In the genomic region with DNA sequence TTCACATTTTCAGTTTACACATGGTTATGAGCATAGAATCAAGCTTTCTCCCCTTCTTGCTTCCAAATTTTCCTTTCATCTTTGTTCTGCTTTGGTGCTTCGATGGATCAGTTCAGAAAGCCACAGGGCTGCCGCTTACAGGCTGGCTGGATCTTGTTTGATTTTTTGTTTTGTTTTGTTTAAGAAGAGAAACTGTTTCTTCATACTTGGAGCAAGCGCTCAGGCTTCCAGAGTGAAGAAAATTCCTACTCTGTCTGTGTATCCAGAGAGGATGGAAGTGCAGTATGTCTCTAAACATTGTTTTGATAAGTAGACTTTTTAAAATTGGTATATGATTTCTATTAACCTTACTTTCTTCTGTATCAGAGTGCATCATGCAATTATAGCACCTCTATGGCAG, we compare ENCODE assay signal across 20 cellular contexts.
DNase-seq lines count a peak whose midpoint lies in the region; ATAC-seq and TF ChIP-seq lines count a peak whose summit lies in the region.
"Had no signal": no experiment of that assay in that cellular context is flagged by ENCODE, and none has a peak within 500 bp of the region (broad histone marks: within the 10 kb centered on the region; RNA-seq: fewer than 3 reads in every experiment).

No MANE protein-coding gene starts in this region.

- peaks cover 40% of the 10 kb centered on the region for H3K79me2 ChIP-seq in fibroblast of lung (ENCODE audit: control insufficient read depth, insufficient read depth, low read length)

- H3K9ac ChIP-seq in fibroblast of lung (ENCODE audit: insufficient read depth, low read length): no peak overlapping the region

- H3K36me3 Mint-ChIP-seq in CD4-positive, alpha-beta T cell (ENCODE audit: low read depth): peaks cover 16% of the 10 kb centered on the region
- H3K36me3 Mint-ChIP-seq in T-helper 17 cell (ENCODE audit: low read depth) (peaks cover 5% of the 10 kb centered on the region), neural crest cell (ENCODE audit: low read depth) (peaks cover 3% of the 10 kb centered on the region)

- no peak for TF ChIP-seq POLR2A in lower leg skin (IDR thresholded peaks at IDR 0.05)

- H3K4me3 ChIP-seq in fibroblast of lung (replicated peaks in 1 of 4; ENCODE audit: control extremely low read depth in 1 of 4, insufficient read depth in 1 of 4, low read depth in 3 of 4, low read length in 4 of 4) (no peak overlapping the region), lower leg skin (ENCODE audit: low read depth, poor library complexity, severe bottlenecking) (no peak overlapping the region)
- H3K4me3 ChIP-seq: MG63, Peyer's patch had no signal

- H3K4me1 Mint-ChIP-seq in CD4-positive, alpha-beta T cell (ENCODE audit: low read depth): peaks cover 98% of the 10 kb centered on the region
- H3K4me1 Mint-ChIP-seq in T-helper 17 cell (peaks cover 66% of the 10 kb centered on the region), neural crest cell (peaks cover 67% of the 10 kb centered on the region)

- intact Hi-C loops in CD4-positive, alpha-beta T cell (cut with DNase I, micrococcal nuclease): no loop called here
- intact Hi-C loops in lower leg skin (cut with DNase I; ENCODE audit: low total_unique reads): no loop called here

- POLR2A ChIA-PET in CD4-positive, alpha-beta T cell (lab: Charles Lee): no interaction called here

- TF ChIP-seq CTCF in CD4-positive, alpha-beta T cell (IDR thresholded peaks at IDR 0.05): no peak
- TF ChIP-seq CTCF in fibroblast of lung (conservative IDR thresholded peaks at IDR 0.05 in 1 of 2, IDR thresholded peaks at IDR 0.05 in 1 of 2; ENCODE audit: low read depth in 1 of 2, low read length in 2 of 2): no peak
- TF ChIP-seq CTCF in neural crest cell (conservative IDR thresholded peaks at IDR 0.05): no peak
- no peak for TF ChIP-seq CTCF in lower leg skin (IDR thresholded peaks at IDR 0.05)

- no peaks in the 10 kb centered on the region for H3K9me3 Mint-ChIP-seq in CD4-positive, alpha-beta T cell
- no peaks in the 10 kb centered on the region for H3K9me3 Mint-ChIP-seq in neural crest cell
- H3K9me3 Mint-ChIP-seq: IgD-negative memory B cell had no signal

- peak overlapping the region; percentile 4 for H3K4me3 Mint-ChIP-seq in CD4-positive, alpha-beta T cell
- H3K4me3 Mint-ChIP-seq in T-helper 17 cell (no peak overlapping the region), neural crest cell (no peak overlapping the region)

- WGBS in lower leg skin, 2 donors: 65 to 70% methylated on average over 3 of the region's 3 CpGs

- H3K27me3 Mint-ChIP-seq in CD4-positive, alpha-beta T cell: no peaks in the 10 kb centered on the region
- no peaks in the 10 kb centered on the region for H3K27me3 Mint-ChIP-seq in T-helper 17 cell
- no peaks in the 10 kb centered on the region for H3K27me3 Mint-ChIP-seq in neural crest cell (ENCODE audit: low read depth)
- H3K27me3 Mint-ChIP-seq: IgD-negative memory B cell had no signal

- no peak overlapping the region for H3K27ac ChIP-seq in CD4-positive, alpha-beta T cell (ENCODE audit: low read depth, low read length)
- H3K27ac ChIP-seq in fibroblast of lung (ENCODE audit: insufficient read depth, low read length): no peak overlapping the region
- H3K27ac ChIP-seq: Peyer's patch had no signal

- CTCF ChIA-PET in CD4-positive, alpha-beta T cell (lab: Charles Lee): no interaction called here

- no peaks in the 10 kb centered on the region for H3K27me3 ChIP-seq in CD4-positive, alpha-beta T cell (ENCODE audit: control insufficient read depth, insufficient read depth, low read length)
- no peaks in the 10 kb centered on the region for H3K27me3 ChIP-seq in fibroblast of lung (ENCODE audit: control insufficient read depth, insufficient read depth, low read length)
- H3K27me3 ChIP-seq: MG63, Peyer's patch had no signal

- H3K4me2 ChIP-seq in fibroblast of lung (ENCODE audit: extremely low read depth, insufficient read depth, low read length): peak overlapping the region; percentile 42

- no peaks in the 10 kb centered on the region for H4K20me1 ChIP-seq in fibroblast of lung (ENCODE audit: control insufficient read depth, extremely low read depth, insufficient read depth, low read length)

- ATAC-seq in CD4-positive, alpha-beta T cell (ENCODE audit: poor library complexity): no peak
- ATAC-seq in T-helper 17 cell: no peak
- ATAC-seq in HG03280 (IDR thresholded peaks at IDR 0.05; ENCODE audit: unreplicated experiment): no peak
- no peak for ATAC-seq in GM18511 (IDR thresholded peaks at IDR 0.05; ENCODE audit: unreplicated experiment)
- no peak for ATAC-seq in GM18868 (IDR thresholded peaks at IDR 0.05; ENCODE audit: unreplicated experiment)

- peaks cover 11% of the 10 kb centered on the region for H3K4me1 ChIP-seq in fibroblast of lung (ENCODE audit: control insufficient read depth, extremely low read depth, insufficient read depth, low read length)

- H3K36me3 ChIP-seq in fibroblast of lung (ENCODE audit: control insufficient read depth, insufficient read depth, low read length): no peaks in the 10 kb centered on the region
- H3K36me3 ChIP-seq: MG63, Peyer's patch had no signal

- peak overlapping the region; percentile 25 for H3K27ac Mint-ChIP-seq in CD4-positive, alpha-beta T cell
- H3K27ac Mint-ChIP-seq in T-helper 17 cell (peak overlapping the region; percentile 21), neural crest cell (ENCODE audit: unreplicated experiment) (peak overlapping the region; percentile 83)

- H3K9me3 ChIP-seq in CD4-positive, alpha-beta T cell (ENCODE audit: control insufficient read depth, low read length): no peaks in the 10 kb centered on the region
- H3K9me3 ChIP-seq in T-helper 17 cell (ENCODE audit: control insufficient read depth, low read length, poor library complexity, severe bottlenecking): no peaks in the 10 kb centered on the region
- H3K9me3 ChIP-seq in fibroblast of lung (ENCODE audit: control insufficient read depth, insufficient read depth, low read depth, low read length): no peaks in the 10 kb centered on the region
- H3K9me3 ChIP-seq: MG63, Peyer's patch had no signal

- no peak for DNase-seq in CD4-positive, alpha-beta T cell
- no peak for DNase-seq in T-helper 17 cell
- peak in 1 of 2 donors; percentile 45 for DNase-seq in fibroblast of lung (ENCODE audit: low read depth in 2 of 2)
- DNase-seq in neural crest cell (ENCODE audit: low read depth, low spot score): no peak
- DNase-seq in lower leg skin (ENCODE audit: low spot score in 2 of 2): no peak
- DNase-seq: C1 segment of cervical spinal cord, DMS79, H7, Karpas-422, MG63, NCI-H1048, NCI-H1436, NCI-H2171 treated with DMSO at 0.1 percent for 48 hours, NCI-H446, NCI-H526 treated with DMSO at 0.1 percent for 48 hours, Peyer's patch had no signal

- H2AFZ ChIP-seq in fibroblast of lung (ENCODE audit: low read length): no peak overlapping the region

Comparison
In these comparisons a context has a peak if more than half of its experiments do, and no peak if none do; other contexts are left out.
1. H3K27ac Mint-ChIP-seq: peak in every context shown above with its lines; median percentile 83 in neural crest cell; 25 in CD4-positive, alpha-beta T cell; 21 in T-helper 17 cell.